Comparison of ENCODE assay signal across 23 cellular contexts in genomic region chr2:85425588-85425987, GRCh38. TPM values are rescaled to one million over a fixed set of nuclear protein-coding genes. Genes with fewer than 3 reads are reported as not detected.
DNase-seq lines count a peak whose midpoint lies in the region; ATAC-seq, FAIRE-seq and TF ChIP-seq lines count a peak whose summit lies in the region.
"Had no signal": no experiment of that assay in that cellular context is flagged by ENCODE, and none has a peak within 500 bp of the region (broad histone marks: within the 10 kb centered on the region; RNA-seq: fewer than 3 reads in every experiment).

No MANE protein-coding gene starts in this region.

- CTCF ChIA-PET in IMR-90 (lab: Yijun Ruan, JAX), result no interaction called here

- H3K56ac ChIP-seq in IMR-90 (ENCODE audit: extremely low read depth, insufficient read depth, low read length), result no peak overlapping the region

- no peak overlapping the region for H3K27ac ChIP-seq in IMR-90 (ENCODE audit: insufficient read depth, low read length)
- peak overlapping the region in 2 of 3 donors; percentile 60 to 62 for H3K27ac ChIP-seq in right lobe of liver
- H3K27ac ChIP-seq: C4-2B had no signal

- no peaks in the 10 kb centered on the region for H3K9me3 Mint-ChIP-seq in activated T-helper 17 cell treated with anti-CD3 and anti-CD28 coated beads, Interleukin-2, amount 50 U/mL, for 72 hours
- no peaks in the 10 kb centered on the region for H3K9me3 Mint-ChIP-seq in stimulated activated effector memory CD8-positive, alpha-beta T cell treated with anti-CD3 and anti-CD28 coated beads, Interleukin-12 subunit alpha, Interleukin-12 subunit beta, amount 100 ng/mL, for 72 hours
- H3K9me3 Mint-ChIP-seq: CD4-positive, alpha-beta memory T cell; GM23338 had no signal

- no peak overlapping the region for H2AK9ac ChIP-seq in IMR-90 (replicated peaks; ENCODE audit: low read depth, low read length, poor library complexity)

- H3K27me3 ChIP-seq in IMR-90 (ENCODE audit: control insufficient read depth, insufficient read depth, low read length) (no peaks in the 10 kb centered on the region), right lobe of liver (no peaks in the 10 kb centered on the region)

- no peaks in the 10 kb centered on the region for H4K20me1 ChIP-seq in IMR-90 (ENCODE audit: insufficient read depth, low read length)

- no peak overlapping the region for H2BK5ac ChIP-seq in IMR-90 (ENCODE audit: low read depth, low read length, poor library complexity, severe bottlenecking)

- peaks cover 11% of the 10 kb centered on the region; the same call in 1 of the 2 replicates for H3K9me1 ChIP-seq in IMR-90 (ENCODE audit: insufficient read depth, low read length)

- no peak for DNase-seq in IMR-90
- peak; percentile 76 to 95 (median 88) for DNase-seq in right lobe of liver
- DNase-seq in stimulated activated effector memory CD8-positive, alpha-beta T cell treated with anti-CD3 and anti-CD28 coated beads, Interleukin-12 subunit alpha, Interleukin-12 subunit beta, amount 100 ng/mL, for 72 hours (ENCODE audit: low spot score in 2 of 2), result no peak
- no peak for DNase-seq in D721Med (ENCODE audit: insufficient read length, low spot score)
- DNase-seq: AML-193; Calu3; CD4-positive, alpha-beta memory T cell; DMS 273 treated with DMSO at 0.1 percent for 48 hours; DMS53; HCEC 1CT; Kasumi-1; KG1 had no signal

- H3K4ac ChIP-seq in IMR-90 (ENCODE audit: low read depth, low read length), result no peak overlapping the region

- no peaks in the 10 kb centered on the region for H3K36me3 ChIP-seq in IMR-90 (ENCODE audit: control insufficient read depth, insufficient read depth, low read length)
- no peaks in the 10 kb centered on the region for H3K36me3 ChIP-seq in right lobe of liver

- H3K4me1 ChIP-seq in IMR-90 (ENCODE audit: control insufficient read depth, insufficient read depth, low read length) (peaks cover 14% of the 10 kb centered on the region), right lobe of liver (peaks cover 4 to 58% (median 32%) of the 10 kb centered on the region in 4 donors)

- no peak for TF ChIP-seq RAD21 in IMR-90 (IDR thresholded peaks at IDR 0.05; ENCODE audit: low read length)

- peaks cover 0 to 11% of the 10 kb centered on the region in 2 experiments; a peak in 2 of 4 replicates for H3K79me1 ChIP-seq in IMR-90 (ENCODE audit: low read depth in 1 of 2, low read length in 2 of 2)

- BruUV-seq in IMR-90 (replicated peaks; lab: Mats Ljungman, UMichigan), result no TSS peak

- H3K4me1 Mint-ChIP-seq in activated T-helper 17 cell treated with anti-CD3 and anti-CD28 coated beads, Interleukin-2, amount 50 U/mL, for 72 hours, result peaks cover 4% of the 10 kb centered on the region
- H3K4me1 Mint-ChIP-seq in stimulated activated effector memory CD8-positive, alpha-beta T cell treated with anti-CD3 and anti-CD28 coated beads, Interleukin-12 subunit alpha, Interleukin-12 subunit beta, amount 100 ng/mL, for 72 hours, result peaks cover 13% of the 10 kb centered on the region

- no peak overlapping the region for H4K8ac ChIP-seq in IMR-90 (ENCODE audit: low read depth in 2 of 2, low read length in 2 of 2)

- no peak for TF ChIP-seq CTCF in IMR-90 (conservative IDR thresholded peaks at IDR 0.05; ENCODE audit: low read depth, low read length)
- peak in 3 of 4 donors; percentile 4 to 30 (median 19) for TF ChIP-seq CTCF in right lobe of liver (IDR thresholded peaks at IDR 0.05)
- TF ChIP-seq CTCF in D721Med (IDR thresholded peaks at IDR 0.05; ENCODE audit: insufficient read depth, missing control alignments), result no peak

- H3K9me3 ChIP-seq in IMR-90 (ENCODE audit: control insufficient read depth, insufficient read depth, low read length) (no peaks in the 10 kb centered on the region), right lobe of liver (no peaks in the 10 kb centered on the region)

- no peak overlapping the region for H3K4me3 ChIP-seq in IMR-90 (ENCODE audit: insufficient read depth, low read depth, low read length)
- H3K4me3 ChIP-seq in right lobe of liver, result no peak overlapping the region
- H3K4me3 ChIP-seq: GM23338 had no signal

- FAIRE-seq in D721Med (lab: Jason Lieb, UNC), result no peak
- FAIRE-seq: A204.1, G401.6, GM12891, H54, HTR-8/SVneo had no signal

- no peak overlapping the region for H3K4me3 Mint-ChIP-seq in activated T-helper 17 cell treated with anti-CD3 and anti-CD28 coated beads, Interleukin-2, amount 50 U/mL, for 72 hours
- no peak overlapping the region for H3K4me3 Mint-ChIP-seq in stimulated activated effector memory CD8-positive, alpha-beta T cell treated with anti-CD3 and anti-CD28 coated beads, Interleukin-12 subunit alpha, Interleukin-12 subunit beta, amount 100 ng/mL, for 72 hours
- H3K4me3 Mint-ChIP-seq: CD4-positive, alpha-beta memory T cell; GM23338 had no signal

- intact Hi-C loops in IMR-90 (cut with micrococcal nuclease) (no loop called here), right lobe of liver (cut with DNase I) (no loop called here)

- POLR2A ChIA-PET in IMR-90 (lab: Charles Lee; ENCODE audit: unreplicated experiment), result no interaction called here

- no peak overlapping the region for H4K5ac ChIP-seq in IMR-90 (ENCODE audit: low read depth, low read length)

- no peak overlapping the region for H3K23ac ChIP-seq in IMR-90 (ENCODE audit: low read depth, low read length)

- no peak overlapping the region for H2BK20ac ChIP-seq in IMR-90 (ENCODE audit: low read depth, low read length)

- no peak for TF ChIP-seq POLR2A in IMR-90 (IDR thresholded peaks at IDR 0.05; ENCODE audit: low read depth, low read length)
- TF ChIP-seq POLR2A in right lobe of liver (IDR thresholded peaks at IDR 0.05), result no peak

- no peak overlapping the region for H2AK5ac ChIP-seq in IMR-90 (ENCODE audit: low read depth, low read length)

- dilution Hi-C loops in IMR-90 (cut with HindIII; ENCODE audit: low sequenced_read_pairs, unreplicated experiment), result no loop called here

- no peak overlapping the region for H2BK120ac ChIP-seq in IMR-90 (ENCODE audit: low read depth, low read length)

- 0 out of 2 replicates have a peak overlapping the region, but pooled peaks have one; percentile 19 for H4K91ac ChIP-seq in IMR-90 (ENCODE audit: insufficient read depth, low read depth, low read length)

- in situ Hi-C loops in IMR-90 (cut with MboI; ENCODE audit: low sequenced_read_pairs), result no loop called here

- H3K27me3 Mint-ChIP-seq in activated T-helper 17 cell treated with anti-CD3 and anti-CD28 coated beads, Interleukin-2, amount 50 U/mL, for 72 hours, result no peaks in the 10 kb centered on the region
- H3K27me3 Mint-ChIP-seq: CD4-positive, alpha-beta memory T cell had no signal

- no peak overlapping the region for H2BK15ac ChIP-seq in IMR-90 (ENCODE audit: low read depth, low read length)

- H3K27ac Mint-ChIP-seq in activated T-helper 17 cell treated with anti-CD3 and anti-CD28 coated beads, Interleukin-2, amount 50 U/mL, for 72 hours, result peak overlapping the region; percentile 8
- H3K27ac Mint-ChIP-seq in stimulated activated effector memory CD8-positive, alpha-beta T cell treated with anti-CD3 and anti-CD28 coated beads, Interleukin-12 subunit alpha, Interleukin-12 subunit beta, amount 100 ng/mL, for 72 hours, result peak overlapping the region; percentile 13
- H3K27ac Mint-ChIP-seq: GM23338 had no signal

- no peak overlapping the region for H3K14ac ChIP-seq in IMR-90 (replicated peaks; ENCODE audit: low read depth, low read length)

- no peak overlapping the region for H2AFZ ChIP-seq in IMR-90 (replicated peaks; ENCODE audit: low read length, poor library complexity)
- H2AFZ ChIP-seq: GM23338 had no signal

- ATAC-seq in IMR-90 (ENCODE audit: low read depth), result no peak
- no peak for ATAC-seq in activated T-helper 17 cell treated with anti-CD3 and anti-CD28 coated beads, Interleukin-2, amount 50 U/mL, for 72 hours (replicated peaks)
- peak; percentile 61 to 79 (median 72) for ATAC-seq in right lobe of liver
- no peak for ATAC-seq in stimulated activated effector memory CD8-positive, alpha-beta T cell treated with anti-CD3 and anti-CD28 coated beads, Interleukin-12 subunit alpha, Interleukin-12 subunit beta, amount 100 ng/mL, for 72 hours
- no peak for ATAC-seq in HG02798 (IDR thresholded peaks at IDR 0.05; ENCODE audit: poor library complexity, unreplicated experiment)
- ATAC-seq in HG03354 (IDR thresholded peaks at IDR 0.05; ENCODE audit: poor library complexity, severe bottlenecking, unreplicated experiment), result no peak
- ATAC-seq in GM18511 (IDR thresholded peaks at IDR 0.05; ENCODE audit: unreplicated experiment), result no peak
- ATAC-seq: GM23338 had no signal

- no peak overlapping the region for H3K9ac ChIP-seq in IMR-90 (ENCODE audit: low read depth, low read length)

- H3K18ac ChIP-seq in IMR-90 (ENCODE audit: low read depth, low read length), result no peak overlapping the region

- no peaks in the 10 kb centered on the region for H3K36me3 Mint-ChIP-seq in activated T-helper 17 cell treated with anti-CD3 and anti-CD28 coated beads, Interleukin-2, amount 50 U/mL, for 72 hours (ENCODE audit: low read depth)
- H3K36me3 Mint-ChIP-seq in stimulated activated effector memory CD8-positive, alpha-beta T cell treated with anti-CD3 and anti-CD28 coated beads, Interleukin-12 subunit alpha, Interleukin-12 subunit beta, amount 100 ng/mL, for 72 hours, result peaks cover 6% of the 10 kb centered on the region
- H3K36me3 Mint-ChIP-seq: CD4-positive, alpha-beta memory T cell had no signal

- no CpG with 5 or more reads among the region's 3 CpGs for WGBS in IMR-90 (ENCODE audit: extremely low coverage in 2 of 2, insufficient read length in 1 of 2), 2 experiments
- no CpG with 5 or more reads among the region's 3 CpGs for WGBS in right lobe of liver (ENCODE audit: insufficient coverage, low coverage, low lambda C conversion rate, missing lambda C conversion rate)

- no peak overlapping the region for H3K4me2 ChIP-seq in IMR-90 (ENCODE audit: low read depth, low read length)
- H3K4me2 ChIP-seq: GM23338 had no signal

TF ChIP-seq in IMR-90, 13 proteins besides CTCF, POLR2A, EP300 and RAD21 (continues in another document):
- TF ChIP-seq NFE2L2 (IDR thresholded peaks at IDR 0.05; ENCODE audit: low read depth, low read length) (no peak), CHD1 (IDR thresholded peaks at IDR 0.05; ENCODE audit: low read depth, low read length) (no peak), BHLHE40 (IDR thresholded peaks at IDR 0.05; ENCODE audit: low read depth, low read length) (no peak)

RNA-seq across cellular contexts. Expression of gene SH2D6, which starts 7.1 kb away (rescaled TPM):
- total RNA-seq in IMR-90 (2012; rRNA removed) (0.36 TPM in 1 of 2 replicates, not detected in the other), right lobe of liver (1 to 10 TPM in 3 of 6 experiments, under 1 TPM in 1, not detected in 2; 0.40 to 3.7 (median 2.3) TPM)
- 0.32 and 0.37 TPM in 2 replicates for polyA plus RNA-seq in IMR-90 (2012; rRNA removed)
- polyA plus RNA-seq in IMR-90 (2012; cell fraction: cytosol; rRNA removed), result 0.16 TPM in 1 of 2 replicates, not detected in the other
- 1.0 and 1.2 TPM in 2 replicates for polyA plus RNA-seq in IMR-90 (2012; cell fraction: nucleus; rRNA removed; ENCODE audit: low replicate concordance)
- 1 to 10 TPM in 1 of 2 donors, under 1 TPM in 1; 0.66 to 1.3 TPM for total RNA-seq in activated T-helper 17 cell treated with anti-CD3 and anti-CD28 coated beads, Interleukin-2, amount 50 U/mL, for 72 hours
- total RNA-seq: GM23338 had no signal
- polyA plus RNA-seq: CD4-positive, alpha-beta memory T cell had no signal

RNA-seq across cellular contexts. Expression of gene CAPG, which starts 15.4 kb away (rescaled TPM):
- 53.3 and 79.9 TPM in 2 replicates for total RNA-seq in IMR-90 (2012; rRNA removed)
- polyA plus RNA-seq in IMR-90 (2012; rRNA removed), result 98.3 and 122 TPM in 2 replicates
- 106 and 143 TPM in 2 replicates for polyA plus RNA-seq in IMR-90 (2012; cell fraction: cytosol; rRNA removed)
- polyA plus RNA-seq in IMR-90 (2012; cell fraction: nucleus; rRNA removed; ENCODE audit: low replicate concordance), result 43.3 and 75.0 TPM in 2 replicates
- total RNA-seq in activated T-helper 17 cell treated with anti-CD3 and anti-CD28 coated beads, Interleukin-2, amount 50 U/mL, for 72 hours, result 10 to 100 TPM; 27.8 to 46.2 TPM
- total RNA-seq in right lobe of liver, result 10 to 100 TPM in 3 of 6 experiments, 1 to 10 TPM in 3; 3.3 to 17.4 (median 9.9) TPM

Comparison
In these comparisons a context has a peak if more than half of its experiments do, and no peak if none do; other contexts are left out.
1. ATAC-seq: peak in right lobe of liver (4 of 4); none in IMR-90 (single experiment), activated T-helper 17 cell treated with anti-CD3 and anti-CD28 coated beads, Interleukin-2, amount 50 U/mL, for 72 hours (single experiment), stimulated activated effector memory CD8-positive, alpha-beta T cell treated with anti-CD3 and anti-CD28 coated beads, Interleukin-12 subunit alpha, Interleukin-12 subunit beta, amount 100 ng/mL, for 72 hours (single experiment), HG02798 (single experiment), HG03354 (single experiment) and GM18511 (single experiment).
2. DNase-seq: peak in right lobe of liver (3 of 3); none in IMR-90 (single experiment), stimulated activated effector memory CD8-positive, alpha-beta T cell treated with anti-CD3 and anti-CD28 coated beads, Interleukin-12 subunit alpha, Interleukin-12 subunit beta, amount 100 ng/mL, for 72 hours (0 of 2) and D721Med (single experiment).
3. CTCF ChIP-seq: peak in right lobe of liver (3 of 4); none in IMR-90 (single experiment) and D721Med (single experiment).